Comparison of ENCODE assay signal across 1 cellular context in genomic region chr12:16163891-16164290, GRCh38.
TF ChIP-seq lines count a peak whose summit lies in the region.

No MANE protein-coding gene starts in this region.

TF ChIP-seq in GM23338, 12 proteins besides CTCF, POLR2A, EP300 and RAD21 (continued from another document):
- TF ChIP-seq ZNF462 (CRISPR knock-in tag; IDR thresholded peaks at IDR 0.05) (no peak), STAT1 (IDR thresholded peaks at IDR 0.05; ENCODE audit: unreplicated experiment) (no peak), JUNB (IDR thresholded peaks at IDR 0.05; ENCODE audit: unreplicated experiment) (no peak), ZNF331 (CRISPR knock-in tag; IDR thresholded peaks at IDR 0.05; ENCODE audit: low read depth) (no peak)
TF ChIP-seq in GM23338: peak in this region for 0.
